Comparison of ENCODE assay signal across 14 cellular contexts in genomic region chr14:59245809-59246295, GRCh38. TPM values are rescaled to one million over a fixed set of nuclear protein-coding genes. Genes with fewer than 3 reads are reported as not detected.
DNase-seq lines count a peak whose midpoint lies in the region; ATAC-seq and TF ChIP-seq lines count a peak whose summit lies in the region.
"Had no signal": no experiment of that assay in that cellular context is flagged by ENCODE, and none has a peak within 500 bp of the region (broad histone marks: within the 10 kb centered on the region; RNA-seq: fewer than 3 reads in every experiment).

No MANE protein-coding gene starts in this region.

- TF ChIP-seq CTCF in neural progenitor cell (IDR thresholded peaks at IDR 0.05) = no peak

- ATAC-seq in GM18519 (IDR thresholded peaks at IDR 0.05; ENCODE audit: low FRiP score, unreplicated experiment) (peak; percentile 67), GM21447 (IDR thresholded peaks at IDR 0.05; ENCODE audit: unreplicated experiment) (peak; percentile 87), HG03064 (IDR thresholded peaks at IDR 0.05; ENCODE audit: low read depth, unreplicated experiment) (peak; percentile 86), esophagus mucosa (no peak)
- ATAC-seq in activated T-helper 17 cell treated with anti-CD3 and anti-CD28 coated beads, Interleukin-2, amount 50 U/mL, for 72 hours (replicated peaks) = peak; percentile 52

- no peak overlapping the region for H3K4me3 ChIP-seq in neural progenitor cell
- H3K4me3 ChIP-seq: esophagus squamous epithelium had no signal

- no peaks in the 10 kb centered on the region for H3K27me3 ChIP-seq in neural progenitor cell
- H3K27me3 ChIP-seq: esophagus squamous epithelium had no signal

- H4K20me1 ChIP-seq in neural progenitor cell (ENCODE audit: low read depth) = no peaks in the 10 kb centered on the region

- H3K4me2 ChIP-seq in neural progenitor cell = no peak overlapping the region

- H3K9me3 ChIP-seq in neural progenitor cell (ENCODE audit: low read depth) = no peaks in the 10 kb centered on the region
- H3K9me3 ChIP-seq: esophagus squamous epithelium had no signal

- H3K36me3 Mint-ChIP-seq in activated T-helper 17 cell treated with anti-CD3 and anti-CD28 coated beads, Interleukin-2, amount 50 U/mL, for 72 hours (ENCODE audit: low read depth) = no peaks in the 10 kb centered on the region
- H3K36me3 Mint-ChIP-seq in neural progenitor cell = peaks cover 26% of the 10 kb centered on the region

- no peak overlapping the region for H3K9ac ChIP-seq in neural progenitor cell

- DNase-seq in neural progenitor cell (ENCODE audit: low spot score) = no peak
- DNase-seq in NK-92 treated with Interleukin-12 subunit alpha and Interleukin-12 subunit beta, amount 100 ng/mL, for 24 hours (lab: John Stamatoyannopoulos, UW) = no peak
- DNase-seq in activated T-cell treated with anti-CD3 and anti-CD28 coated beads, Interleukin-2, amount 50 U/mL, for 1 hour = no peak
- DNase-seq: activated CD8-positive, alpha-beta memory T cell treated with anti-CD3 and anti-CD28 coated beads, Interleukin-2, amount 50 U/mL, for 4 hours; CD4-positive, alpha-beta T cell; esophagus squamous epithelium; Kasumi-1; NCI-H510A had no signal

- H3K4me1 Mint-ChIP-seq in activated T-helper 17 cell treated with anti-CD3 and anti-CD28 coated beads, Interleukin-2, amount 50 U/mL, for 72 hours = peaks cover 32% of the 10 kb centered on the region
- H3K4me1 Mint-ChIP-seq in neural progenitor cell = peaks cover 4% of the 10 kb centered on the region

- peaks cover 4% of the 10 kb centered on the region for H3F3A ChIP-seq in neural progenitor cell (ENCODE audit: low read depth)

- no peak overlapping the region for H2AFZ ChIP-seq in neural progenitor cell (replicated peaks)

- H3K4me3 Mint-ChIP-seq in activated T-helper 17 cell treated with anti-CD3 and anti-CD28 coated beads, Interleukin-2, amount 50 U/mL, for 72 hours = no peak overlapping the region
- no peak overlapping the region for H3K4me3 Mint-ChIP-seq in neural progenitor cell
- H3K4me3 Mint-ChIP-seq: CD4-positive, alpha-beta T cell; T-helper 1 cell treated with Interleukin-12 subunit alpha and Interleukin-12 subunit beta and Interleukin-4 antibody, amounts not matched to agents 30 μg/mL and 1 μg/mL, for 36 hours had no signal

- no peaks in the 10 kb centered on the region for H3K9me3 Mint-ChIP-seq in activated T-helper 17 cell treated with anti-CD3 and anti-CD28 coated beads, Interleukin-2, amount 50 U/mL, for 72 hours
- H3K9me3 Mint-ChIP-seq in neural progenitor cell = peaks cover 8% of the 10 kb centered on the region
- H3K9me3 Mint-ChIP-seq: CD4-positive, alpha-beta T cell; T-helper 1 cell treated with Interleukin-12 subunit alpha and Interleukin-12 subunit beta and Interleukin-4 antibody, amounts not matched to agents 30 μg/mL and 1 μg/mL, for 36 hours had no signal

- no peak overlapping the region for H3K27ac ChIP-seq in neural progenitor cell

- H3K79me2 ChIP-seq in neural progenitor cell (ENCODE audit: low read depth) = peaks cover 33% of the 10 kb centered on the region

- H3K4me1 ChIP-seq in neural progenitor cell = peaks cover 34% of the 10 kb centered on the region

- H3K27me3 Mint-ChIP-seq in activated T-helper 17 cell treated with anti-CD3 and anti-CD28 coated beads, Interleukin-2, amount 50 U/mL, for 72 hours = no peaks in the 10 kb centered on the region
- no peaks in the 10 kb centered on the region for H3K27me3 Mint-ChIP-seq in neural progenitor cell (ENCODE audit: insufficient read depth, low read depth)
- H3K27me3 Mint-ChIP-seq: CD4-positive, alpha-beta T cell had no signal

- H3K27ac Mint-ChIP-seq in activated T-helper 17 cell treated with anti-CD3 and anti-CD28 coated beads, Interleukin-2, amount 50 U/mL, for 72 hours = no peak overlapping the region
- no peak overlapping the region for H3K27ac Mint-ChIP-seq in neural progenitor cell
- H3K27ac Mint-ChIP-seq: CD4-positive, alpha-beta T cell; T-helper 1 cell treated with Interleukin-12 subunit alpha and Interleukin-12 subunit beta and Interleukin-4 antibody, amounts not matched to agents 30 μg/mL and 1 μg/mL, for 36 hours had no signal

- no peaks in the 10 kb centered on the region for H3K36me3 ChIP-seq in neural progenitor cell
- H3K36me3 ChIP-seq: esophagus squamous epithelium had no signal

RNA-seq across cellular contexts. Expression of gene DAAM1, which starts 57.4 kb away (rescaled TPM):
- 10 to 100 TPM; 10.5 to 13.8 TPM for total RNA-seq in activated T-helper 17 cell treated with anti-CD3 and anti-CD28 coated beads, Interleukin-2, amount 50 U/mL, for 72 hours
- total RNA-seq in neural progenitor cell (ENCODE audit: low replicate concordance) (22.5 and 39.5 TPM in 2 replicates), esophagus mucosa (67.4 TPM)
